ENCODE assay signal across 8 cellular contexts in the genomic region with DNA sequence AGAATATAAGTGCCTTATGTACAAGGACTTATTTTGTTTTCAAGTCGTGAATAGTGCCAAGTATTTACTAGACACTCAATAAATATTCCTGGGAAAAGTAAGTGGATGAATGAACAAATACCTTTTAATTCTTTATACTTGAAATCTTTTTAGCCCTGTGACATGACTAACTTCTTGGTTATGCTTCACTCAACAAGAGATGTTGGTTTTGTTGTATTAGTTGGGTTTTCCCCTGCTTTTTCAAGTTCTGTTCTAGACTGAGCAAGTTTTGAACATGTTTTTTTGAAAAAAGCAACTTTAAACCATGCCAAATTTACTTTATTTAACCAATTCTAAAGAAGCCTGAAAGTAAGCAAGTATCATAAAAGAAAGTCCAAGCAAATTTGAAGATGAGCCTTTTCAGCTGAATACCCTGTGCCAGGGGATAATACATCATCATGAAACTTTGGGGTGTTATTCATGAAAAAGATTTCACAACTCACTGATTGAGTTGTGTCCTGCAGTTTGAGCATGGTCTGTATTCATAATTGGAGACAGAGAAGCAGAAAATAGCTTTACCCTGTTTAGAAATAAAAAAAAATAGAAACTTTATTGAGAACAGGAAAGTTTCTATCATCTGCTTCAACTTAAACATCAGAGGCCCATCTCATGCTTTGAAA. TPM values are rescaled to one million over a fixed set of nuclear protein-coding genes. Genes with fewer than 3 reads are reported as not detected.
A peak's percentile ranks its signal among the peaks of the same experiment; 100 is the strongest.
DNase-seq lines count a peak whose midpoint lies in the region; ATAC-seq, FAIRE-seq and TF ChIP-seq lines count a peak whose summit lies in the region.

No MANE protein-coding gene starts in this region.

- DNase-seq in GM10248 (ENCODE audit: extremely low spot score) (peak; percentile 46), activated B cell treated with CpG ODN at 0.5 μM for 24 hours (no peak), mucosa of descending colon (no peak), small intestine (no peak), brain microvascular endothelial cell (no peak), breast epithelium (ENCODE audit: low spot score in 2 of 2) (no peak)

- CTCF ChIA-PET in GM10248 (lab: Yijun Ruan, JAX) = interaction anchor here (0.8 to 1.4 kb wide), 5 partner anchors 8 to 204 kb away, joined by 3 to 6 read pairs (median 4); no protein-coding TSS in a partner anchor
- CTCF ChIA-PET in activated B cell treated with CpG ODN at 0.5 μM for 24 hours (lab: Charles Lee) = interaction anchor here (1.3 kb wide), 1 partner anchor 49 kb away, joined by 4 read pairs; no protein-coding TSS in a partner anchor

- no peaks in the 10 kb centered on the region for H3K9me3 Mint-ChIP-seq in activated B cell treated with CpG ODN at 0.5 μM for 24 hours

- peak overlapping the region; percentile 84 for H3K27ac Mint-ChIP-seq in activated B cell treated with CpG ODN at 0.5 μM for 24 hours

- H3K27ac ChIP-seq in small intestine (ENCODE audit: low read depth in 1 of 2, low read length in 1 of 2) (no peak overlapping the region), brain microvascular endothelial cell (no peak overlapping the region), breast epithelium (no peak overlapping the region)

- intact Hi-C loops in activated B cell treated with CpG ODN at 0.5 μM for 24 hours (cut with micrococcal nuclease) = loop anchor here (1.0 to 5.0 kb wide), 2 partner anchors 11 to 1360 kb away; partner anchors contain the start of gene LMO7
- intact Hi-C loops in mucosa of descending colon (cut with DNase I, micrococcal nuclease) = no loop called here
- intact Hi-C loops in breast epithelium (cut with DNase I; ENCODE audit: low total_unique reads) = no loop called here

- no peaks in the 10 kb centered on the region for H3K9me3 ChIP-seq in mucosa of descending colon
- H3K9me3 ChIP-seq in small intestine (ENCODE audit: control insufficient read depth, low read depth) = no peaks in the 10 kb centered on the region
- H3K9me3 ChIP-seq in breast epithelium = no peaks in the 10 kb centered on the region

- no peaks in the 10 kb centered on the region for H3K27me3 ChIP-seq in small intestine (ENCODE audit: control insufficient read depth in 2 of 2, insufficient read depth in 2 of 2, low read length in 2 of 2)
- H3K27me3 ChIP-seq in brain microvascular endothelial cell (replicated peaks) = no peaks in the 10 kb centered on the region
- no peaks in the 10 kb centered on the region for H3K27me3 ChIP-seq in breast epithelium

- TF ChIP-seq POLR2A in breast epithelium (IDR thresholded peaks at IDR 0.05) = no peak

- TF ChIP-seq CTCF in GM10248 (IDR thresholded peaks at IDR 0.05; ENCODE audit: control extremely low read depth, extremely low read depth, low read depth, missing control alignments) = no peak
- TF ChIP-seq CTCF in activated B cell treated with CpG ODN at 0.5 μM for 24 hours (IDR thresholded peaks at IDR 0.05) = no peak
- TF ChIP-seq CTCF in mucosa of descending colon (IDR thresholded peaks at IDR 0.05) = no peak
- TF ChIP-seq CTCF in brain microvascular endothelial cell (IDR thresholded peaks at IDR 0.05; ENCODE audit: low read depth, low read length, missing control alignments) = no peak
- no peak for TF ChIP-seq CTCF in breast epithelium (IDR thresholded peaks at IDR 0.05)

- FAIRE-seq in small intestine (lab: Jason Lieb, UNC) = no peak

- H3K36me3 ChIP-seq in mucosa of descending colon (ENCODE audit: low read depth) = no peaks in the 10 kb centered on the region
- H3K36me3 ChIP-seq in small intestine (ENCODE audit: control insufficient read depth in 2 of 2, insufficient read depth in 2 of 2, low read length in 2 of 2) = peaks cover 0 to 2% of the 10 kb centered on the region in 2 donors
- peaks cover 7% of the 10 kb centered on the region for H3K36me3 ChIP-seq in brain microvascular endothelial cell (replicated peaks)
- H3K36me3 ChIP-seq in breast epithelium = no peaks in the 10 kb centered on the region

- H3K4me3 ChIP-seq in mucosa of descending colon (no peak overlapping the region), small intestine (ENCODE audit: low read depth in 1 of 2, low read length in 2 of 2) (no peak overlapping the region), brain microvascular endothelial cell (ENCODE audit: low read depth, low read length) (no peak overlapping the region), breast epithelium (no peak overlapping the region)

- H3K4me1 ChIP-seq in mucosa of descending colon (ENCODE audit: low read depth) (no peaks in the 10 kb centered on the region), small intestine (ENCODE audit: control insufficient read depth in 2 of 2, insufficient read depth in 1 of 2, low read depth in 1 of 2, low read length in 1 of 2) (no peaks in the 10 kb centered on the region), breast epithelium (no peaks in the 10 kb centered on the region)

- H3K27me3 Mint-ChIP-seq in activated B cell treated with CpG ODN at 0.5 μM for 24 hours = no peaks in the 10 kb centered on the region

- in situ Hi-C loops in brain microvascular endothelial cell (cut with HindIII; ENCODE audit: low pct_ligation_motif_present, low sequenced_read_pairs) = no loop called here

- H3K4me3 Mint-ChIP-seq in activated B cell treated with CpG ODN at 0.5 μM for 24 hours = peak overlapping the region; percentile 33

- POLR2A ChIA-PET in GM10248 (lab: Yijun Ruan, JAX) (no interaction called here), activated B cell treated with CpG ODN at 0.5 μM for 24 hours (lab: Charles Lee) (interaction anchor here (0.6 to 0.8 kb wide), 3 partner anchors 38 to 1797 kb away, joined by 3 read pairs; no protein-coding TSS in a partner anchor)

- ATAC-seq in GM19452 (IDR thresholded peaks at IDR 0.05; ENCODE audit: unreplicated experiment) = peak; percentile 78
- ATAC-seq in HG02973 (IDR thresholded peaks at IDR 0.05; ENCODE audit: unreplicated experiment) = peak; percentile 76
- peak; percentile 90 for ATAC-seq in activated B cell treated with CpG ODN at 0.5 μM for 24 hours (ENCODE audit: low read depth)
- no peak for ATAC-seq in mucosa of descending colon

- no peaks in the 10 kb centered on the region for H3K36me3 Mint-ChIP-seq in activated B cell treated with CpG ODN at 0.5 μM for 24 hours (ENCODE audit: low read depth)

- 84 to 92% (median 89%) methylated on average over 1 of the region's 1 CpG for WGBS in small intestine, 3 donors

- peaks cover 33% of the 10 kb centered on the region for H3K4me1 Mint-ChIP-seq in activated B cell treated with CpG ODN at 0.5 μM for 24 hours

RNA-seq across cellular contexts. Expression of gene LMO7, which starts 11.1 kb away (rescaled TPM):
- total RNA-seq in activated B cell treated with CpG ODN at 0.5 μM for 24 hours (13.5 and 19.5 TPM in 2 replicates), mucosa of descending colon (100 to 1,000 TPM; 127 to 243 (median 212) TPM), breast epithelium (10 to 100 TPM; 11.0 to 71.3 (median 32.8) TPM)
- 10 to 100 TPM; 31.0 to 88.4 (median 80.3) TPM for polyA plus RNA-seq in small intestine
